Comparison of ENCODE assay signal across 8 cellular contexts in the genomic region with DNA sequence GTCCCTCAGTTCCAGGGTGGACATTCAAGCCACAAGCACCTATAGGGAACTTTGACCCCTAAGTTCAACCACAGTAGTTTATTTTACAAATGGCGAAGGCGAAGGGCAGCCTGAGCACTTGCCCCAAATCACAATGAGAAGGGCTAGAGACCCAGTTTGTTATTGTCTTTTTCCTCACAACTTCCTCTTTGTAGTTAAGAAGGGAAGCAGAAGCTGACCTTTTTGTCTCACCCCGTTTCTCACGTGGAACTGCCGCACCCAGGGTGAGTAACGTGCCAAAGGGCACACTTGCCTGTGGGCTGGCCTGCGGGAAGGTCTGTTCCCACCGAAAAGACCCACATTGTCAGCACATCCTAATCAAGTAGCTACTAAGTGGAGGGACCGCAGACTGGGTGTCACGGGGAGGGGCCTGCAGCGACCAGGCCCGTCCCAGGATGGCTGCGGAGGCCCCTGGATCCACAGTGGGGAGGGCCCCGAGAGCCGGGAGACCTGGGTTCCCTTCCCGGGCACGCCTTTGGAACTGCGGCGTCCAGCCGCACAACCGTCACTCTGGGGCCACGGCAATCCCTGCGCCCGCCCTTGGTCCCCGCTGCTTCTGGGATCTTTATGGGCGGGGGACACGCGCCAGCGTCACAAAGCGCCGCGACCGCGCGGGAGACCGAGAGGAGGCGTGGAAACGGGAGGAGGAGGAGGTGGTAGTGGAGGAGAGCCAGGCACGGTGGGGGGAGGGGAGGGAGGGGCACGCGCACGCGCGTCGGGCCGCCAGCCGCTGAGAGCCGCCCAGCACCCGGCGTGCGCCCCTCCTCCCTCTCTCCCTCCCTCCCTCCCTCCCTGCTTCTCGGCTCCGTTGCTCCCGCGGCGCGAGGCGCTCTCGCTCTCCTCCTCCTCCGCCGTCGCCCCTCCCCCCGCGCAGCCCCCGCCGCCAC. TPM values are rescaled to one million over a fixed set of nuclear protein-coding genes. Genes with fewer than 3 reads are reported as not detected.
A peak's percentile ranks its signal among the peaks of the same experiment; 100 is the strongest.
DNase-seq lines count a peak whose midpoint lies in the region; ATAC-seq and TF ChIP-seq lines count a peak whose summit lies in the region.

A gene with protein sequence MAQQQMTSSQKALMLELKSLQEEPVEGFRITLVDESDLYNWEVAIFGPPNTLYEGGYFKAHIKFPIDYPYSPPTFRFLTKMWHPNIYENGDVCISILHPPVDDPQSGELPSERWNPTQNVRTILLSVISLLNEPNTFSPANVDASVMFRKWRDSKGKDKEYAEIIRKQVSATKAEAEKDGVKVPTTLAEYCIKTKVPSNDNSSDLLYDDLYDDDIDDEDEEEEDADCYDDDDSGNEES (plus strand): TSS at position 834 of the 926 bp plus-strand sequence. CDS start 598 bp downstream, outside the sequence.

- DNase-seq in NCI-H69 (lab: John Stamatoyannopoulos, UW) = peak; percentile 99
- DNase-seq in activated CD4-positive, alpha-beta T cell treated with anti-CD3 and anti-CD28 coated beads, Interleukin-2, amount 10 ng/mL, durations not matched to agents 7 days and 5 days = peak; percentile 95
- peak; percentile 95 for DNase-seq in coronary artery (ENCODE audit: low spot score)
- DNase-seq in left kidney (ENCODE audit: low read depth, low spot score) = peak; percentile 97
- DNase-seq in stimulated activated CD4-positive, alpha-beta T cell treated with anti-CD3 and anti-CD28 coated beads, Interleukin-2, amount 100 ng/mL, for 24 hours = peak; percentile 91 to 92

- H3K9me3 ChIP-seq in BLaER1 = no peaks in the 10 kb centered on the region

- H3K9me3 Mint-ChIP-seq in activated CD4-positive, alpha-beta T cell treated with anti-CD3 and anti-CD28 coated beads, Interleukin-2, amount 10 ng/mL, durations not matched to agents 7 days and 5 days = no peaks in the 10 kb centered on the region

- peaks cover 50% of the 10 kb centered on the region for H3K4me1 ChIP-seq in BLaER1

- H3K27ac ChIP-seq in BLaER1 = peak within 1 kb of the TSS; percentile 100
- peak within 1 kb of the TSS; percentile 94 to 98 for H3K27ac ChIP-seq in coronary artery

- peak within 1 kb of the TSS; percentile 84 for H3K4me3 Mint-ChIP-seq in activated CD4-positive, alpha-beta T cell treated with anti-CD3 and anti-CD28 coated beads, Interleukin-2, amount 10 ng/mL, durations not matched to agents 7 days and 5 days

- no peaks in the 10 kb centered on the region for H3K27me3 ChIP-seq in BLaER1

- H3K9ac ChIP-seq in BLaER1 = peak within 1 kb of the TSS; percentile 100

- peak within 1 kb of the TSS; percentile 99 for H3K27ac Mint-ChIP-seq in activated CD4-positive, alpha-beta T cell treated with anti-CD3 and anti-CD28 coated beads, Interleukin-2, amount 10 ng/mL, durations not matched to agents 7 days and 5 days

- peaks cover 6% of the 10 kb centered on the region; the same call in 1 of the 2 replicates for H3K36me3 ChIP-seq in BLaER1

- H3K27me3 Mint-ChIP-seq in activated CD4-positive, alpha-beta T cell treated with anti-CD3 and anti-CD28 coated beads, Interleukin-2, amount 10 ng/mL, durations not matched to agents 7 days and 5 days = peaks cover 8% of the 10 kb centered on the region

- ATAC-seq in GM19351 (IDR thresholded peaks at IDR 0.05; ENCODE audit: unreplicated experiment) (peak; percentile 63), HG03520 (IDR thresholded peaks at IDR 0.05; ENCODE audit: unreplicated experiment) (peak; percentile 34)

- CTCF ChIA-PET in activated CD4-positive, alpha-beta T cell treated with anti-CD3 and anti-CD28 coated beads, Interleukin-2, amount 10 ng/mL, durations not matched to agents 7 days and 5 days (lab: Charles Lee) = interaction anchor here (0.7 kb wide), 1 partner anchor 18 kb away, joined by 3 read pairs; no protein-coding TSS in a partner anchor

- H3K4me3 ChIP-seq in BLaER1 (peak within 1 kb of the TSS; percentile 97), coronary artery (peak within 1 kb of the TSS; percentile 97)

- peaks cover 59% of the 10 kb centered on the region for H3K4me1 Mint-ChIP-seq in activated CD4-positive, alpha-beta T cell treated with anti-CD3 and anti-CD28 coated beads, Interleukin-2, amount 10 ng/mL, durations not matched to agents 7 days and 5 days

- POLR2A ChIA-PET in activated CD4-positive, alpha-beta T cell treated with anti-CD3 and anti-CD28 coated beads, Interleukin-2, amount 10 ng/mL, durations not matched to agents 7 days and 5 days (lab: Charles Lee) = interaction anchor here (0.7 kb wide), 1 partner anchor 298 kb away, joined by 3 read pairs; no protein-coding TSS in a partner anchor

- H4K20me1 ChIP-seq in BLaER1 = peaks cover 33% of the 10 kb centered on the region

- H3K36me3 Mint-ChIP-seq in activated CD4-positive, alpha-beta T cell treated with anti-CD3 and anti-CD28 coated beads, Interleukin-2, amount 10 ng/mL, durations not matched to agents 7 days and 5 days (ENCODE audit: low read depth) = peaks cover 11% of the 10 kb centered on the region

- peak within 1 kb of the TSS; percentile 93 for H3K4me2 ChIP-seq in BLaER1

- TF ChIP-seq CTCF in coronary artery (IDR thresholded peaks at IDR 0.05) = no peak

RNA-seq across cellular contexts. Expression of the gene that starts here (rescaled TPM):
- total RNA-seq in activated CD4-positive, alpha-beta T cell treated with anti-CD3 and anti-CD28 coated beads, Interleukin-2, amount 10 ng/mL, durations not matched to agents 7 days and 5 days = 10 to 100 TPM; 33.1 to 36.6 TPM

Comparison
In these comparisons a context has a peak if more than half of its experiments do, and no peak if none do; other contexts are left out.
1. Peak in every context shown above with its lines: DNase-seq, ATAC-seq, H3K4me3 ChIP-seq and H3K27ac ChIP-seq.